ENCODE assay signal across 32 cellular contexts in the genomic region with DNA sequence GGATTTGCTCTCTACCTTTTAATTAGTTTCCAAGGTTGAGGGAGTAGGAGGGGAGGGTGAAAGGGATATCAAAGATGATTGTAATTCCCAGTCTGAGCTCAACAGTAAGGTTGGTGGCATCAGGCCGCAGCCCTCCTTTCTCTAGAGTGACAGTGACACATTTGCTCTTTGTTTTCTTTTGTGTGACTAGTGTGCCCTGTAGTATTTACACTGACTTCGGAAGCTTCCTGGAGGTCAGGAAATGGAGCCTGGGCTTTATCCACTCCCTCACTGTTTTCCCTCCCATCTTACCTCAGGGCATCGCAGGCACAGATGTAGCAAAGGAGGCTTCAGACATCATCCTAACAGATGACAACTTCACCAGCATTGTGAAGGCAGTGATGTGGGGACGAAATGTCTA. TPM values are rescaled to one million over a fixed set of nuclear protein-coding genes. Genes with fewer than 3 reads are reported as not detected.
"Had no signal": no experiment of that assay in that cellular context is flagged by ENCODE, and none has a peak within 500 bp of the region (broad histone marks: within the 10 kb centered on the region; RNA-seq: fewer than 3 reads in every experiment).

No MANE protein-coding gene starts in this region.

- ATAC-seq: activated CD8-positive, alpha-beta T cell treated with anti-CD3 and anti-CD28 coated beads for 36 hours; body of pancreas; left cardiac atrium; naive thymus-derived CD4-positive, alpha-beta T cell; psoas muscle; upper lobe of right lung had no signal

- H3K36me3 ChIP-seq: colonic mucosa, neural progenitor cell had no signal

- H2AFZ ChIP-seq: neural progenitor cell, parathyroid adenoma had no signal

- H3K4me1 ChIP-seq: body of pancreas, colonic mucosa, neural progenitor cell, parathyroid adenoma, psoas muscle, suprapubic skin, tibial artery, upper lobe of right lung had no signal

- H3K9me3 ChIP-seq: adrenal gland, body of pancreas, colonic mucosa, psoas muscle, suprapubic skin, tibial artery, upper lobe of right lung had no signal

- H3K27me3 ChIP-seq: adrenal gland, body of pancreas, colonic mucosa, neural progenitor cell, suprapubic skin, tibial artery, upper lobe of right lung had no signal

- H3K9ac ChIP-seq: neural progenitor cell, parathyroid adenoma had no signal

- DNase-seq: activated B cell treated with CpG ODN at 0.5 μM for 24 hours; activated CD4-positive, alpha-beta T cell treated with anti-CD3 and anti-CD28 coated beads, Interleukin-2, amount 50 U/mL, for 1 hour; activated CD8-positive, alpha-beta T cell treated with anti-CD3 and anti-CD28 coated beads for 36 hours; activated effector memory CD4-positive, alpha-beta T cell treated with anti-CD3 and anti-CD28 coated beads, Interleukin-2, amount 50 U/mL, for 16 hours; activated naive CD4-positive, alpha-beta T cell treated with anti-CD3 and anti-CD28 coated beads for 36 hours; activated naive CD8-positive, alpha-beta T cell treated with anti-CD3 and anti-CD28 coated beads for 36 hours; adrenal gland; aorta; body of pancreas; cerebellar nuclear complex; colonic mucosa; effector CD8-positive, alpha-beta T cell; head of caudate nucleus; hippocampal formation; left cardiac atrium; midbrain; naive thymus-derived CD4-positive, alpha-beta T cell; occipital lobe; psoas muscle; stimulated activated CD4-positive, alpha-beta T cell treated with anti-CD3 and anti-CD28 coated beads, Interleukin-1b, Interleukin-23, amount 100 ng/mL, for 48 hours; stimulated activated CD4-positive, alpha-beta T cell treated with anti-CD3 and anti-CD28 coated beads, Interleukin-4, amount 100 ng/mL, for 4 hours; stimulated activated CD8-positive, alpha-beta memory T cell treated with anti-CD3 and anti-CD28 coated beads, Interleukin-4, amount 100 ng/mL, for 48 hours; stimulated activated naive CD4-positive, alpha-beta T cell; T-helper 2 cell; tibial artery; upper lobe of right lung had no signal

- H3K4me3 ChIP-seq: adrenal gland, body of pancreas, colonic mucosa, neural progenitor cell, psoas muscle, smooth muscle cell, suprapubic skin, tibial artery, upper lobe of right lung had no signal

- H3K79me2 ChIP-seq: parathyroid adenoma had no signal

- H3K4me2 ChIP-seq: neural progenitor cell, smooth muscle cell had no signal

- H3K27ac ChIP-seq: adrenal gland, body of pancreas, colonic mucosa, neural progenitor cell, parathyroid adenoma, psoas muscle, suprapubic skin, tibial artery, upper lobe of right lung had no signal

RNA-seq across cellular contexts. Expression of gene LAX1, which starts 44.7 kb away (rescaled TPM):
- total RNA-seq: fibroblast of lung, fibroblast of villous mesenchyme, occipital lobe had no signal
